7 cellular contexts compared by ENCODE assay signal in the genomic region with DNA sequence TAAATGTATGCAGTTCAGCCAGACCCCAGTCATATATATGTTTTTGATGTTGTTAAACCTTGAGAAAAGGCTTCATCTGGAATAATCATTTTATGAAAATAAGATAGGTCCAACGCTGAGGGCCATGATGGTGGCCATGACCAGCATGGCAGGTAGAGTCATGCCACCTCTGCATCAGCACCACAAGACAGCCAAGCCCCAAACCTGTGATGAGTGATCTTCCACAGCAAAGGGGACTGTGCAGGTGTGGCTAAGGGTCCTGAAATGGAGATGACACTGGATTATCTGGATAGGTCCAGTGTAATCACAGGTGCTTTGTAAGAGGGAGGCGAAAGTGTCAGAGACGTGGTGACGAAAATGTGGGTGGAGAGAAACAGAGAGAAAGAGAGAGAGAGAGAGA.
"Had no signal": no experiment of that assay in that cellular context is flagged by ENCODE, and none has a peak within 500 bp of the region (broad histone marks: within the 10 kb centered on the region; RNA-seq: fewer than 3 reads in every experiment).

No MANE protein-coding gene starts in this region.

- H3K27ac ChIP-seq: GM23248 had no signal

- H3K4me1 Mint-ChIP-seq: H9 had no signal

- H3K4me3 ChIP-seq: GM23248 had no signal

- DNase-seq: GM23248, H9, HCEC 1CT, IMR-90 had no signal

- H3K4me3 Mint-ChIP-seq: H9 had no signal

- FAIRE-seq: H1, H54, HTR-8/SVneo had no signal

- H2AFZ ChIP-seq: GM23248 had no signal

- H3K27ac Mint-ChIP-seq: H9 had no signal

- H3K9me3 Mint-ChIP-seq: H9 had no signal
